ENCODE assay signal across 24 cellular contexts in genomic region chr21:31564439-31564838, GRCh38.
DNase-seq lines count a peak whose midpoint lies in the region; ATAC-seq and TF ChIP-seq lines count a peak whose summit lies in the region.
"Had no signal": no experiment of that assay in that cellular context is flagged by ENCODE, and none has a peak within 500 bp of the region (broad histone marks: within the 10 kb centered on the region; RNA-seq: fewer than 3 reads in every experiment).

No MANE protein-coding gene starts in this region.

- H3K4me1 ChIP-seq in HCT116 (ENCODE audit: control insufficient read depth in 1 of 2, insufficient read depth in 2 of 2, low read length in 2 of 2): peaks cover 0 to 18% of the 10 kb centered on the region in 2 experiments; a peak in 3 of 4 replicates

- H3K4me2 ChIP-seq in HCT116 (ENCODE audit: low read length): peak overlapping the region; percentile 48

- H3K27me3 Mint-ChIP-seq in T-helper 2 cell treated with Interferon-gamma antibody and Interleukin-4, amounts not matched to agents 5 μg/mL and 100 μg/mL, for 36 hours (ENCODE audit: low read depth): peaks cover 13% of the 10 kb centered on the region
- H3K27me3 Mint-ChIP-seq: CD4-positive, alpha-beta memory T cell; IgD-negative memory B cell had no signal

- no peak overlapping the region for H3K4me3 ChIP-seq in HCT116 (replicated peaks in 1 of 2; ENCODE audit: low read depth in 1 of 2, low read length in 2 of 2)
- H3K4me3 ChIP-seq in fibroblast of mammary gland (ENCODE audit: control insufficient read depth, low read depth, low read length): no peak overlapping the region
- H3K4me3 ChIP-seq in retinal pigment epithelial cell (ENCODE audit: low read length): no peak overlapping the region
- H3K4me3 ChIP-seq: SJSA1, skin epidermis had no signal

- peaks cover 8% of the 10 kb centered on the region for H3K4me1 Mint-ChIP-seq in T-helper 2 cell treated with Interferon-gamma antibody and Interleukin-4, amounts not matched to agents 5 μg/mL and 100 μg/mL, for 36 hours (ENCODE audit: low read depth)

- no peaks in the 10 kb centered on the region for H3K9me3 ChIP-seq in HCT116 (ENCODE audit: control insufficient read depth in 1 of 2, insufficient read depth in 1 of 2, low read depth in 1 of 2, low read length in 2 of 2)
- H3K9me3 ChIP-seq: SJSA1 had no signal

- H3K79me2 ChIP-seq in HCT116 (ENCODE audit: insufficient read depth, low read length): no peaks in the 10 kb centered on the region

- ATAC-seq in HCT116: peak; percentile 19; the same call in 1 of the 2 replicates
- ATAC-seq: left lobe of liver; natural killer cell treated with Interleukin-12 subunit alpha and Interleukin-12 subunit beta and Interleukin-15 and Interleukin-18, amount 100 ng/mL, for 72 hours had no signal

- no peak overlapping the region for H3K9ac ChIP-seq in HCT116 (ENCODE audit: low read length)

- H2AFZ ChIP-seq in HCT116 (ENCODE audit: low read depth, low read length, poor library complexity, severe bottlenecking): no peak overlapping the region

- BruUV-seq in HCT116 (replicated peaks; lab: Mats Ljungman, UMichigan): no TSS peak

- H3K27me3 ChIP-seq in HCT116 (ENCODE audit: insufficient read depth, low read length): no peaks in the 10 kb centered on the region
- H3K27me3 ChIP-seq: SJSA1 had no signal

- no peak for TF ChIP-seq RAD21 in HCT116 (IDR thresholded peaks at IDR 0.05; ENCODE audit: low read depth)

- H4K20me1 ChIP-seq in HCT116 (ENCODE audit: insufficient read depth): no peaks in the 10 kb centered on the region

- no peak overlapping the region for H3K4me3 Mint-ChIP-seq in T-helper 2 cell treated with Interferon-gamma antibody and Interleukin-4, amounts not matched to agents 5 μg/mL and 100 μg/mL, for 36 hours
- H3K4me3 Mint-ChIP-seq: activated CD4-positive, alpha-beta memory T cell treated with anti-CD3 and anti-CD28 coated beads, Interleukin-2, amount 10 ng/mL, durations not matched to agents 7 days and 5 days; CD4-positive, alpha-beta memory T cell; IgD-negative memory B cell; mesothelial cell of epicardium; natural killer cell treated with Interleukin-12 subunit alpha and Interleukin-12 subunit beta and Interleukin-15 and Interleukin-18, amount 100 ng/mL, for 72 hours had no signal

- no peaks in the 10 kb centered on the region for H3K9me3 Mint-ChIP-seq in T-helper 2 cell treated with Interferon-gamma antibody and Interleukin-4, amounts not matched to agents 5 μg/mL and 100 μg/mL, for 36 hours
- H3K9me3 Mint-ChIP-seq: activated CD4-positive, alpha-beta memory T cell treated with anti-CD3 and anti-CD28 coated beads, Interleukin-2, amount 10 ng/mL, durations not matched to agents 7 days and 5 days; mesothelial cell of epicardium; natural killer cell treated with Interleukin-12 subunit alpha and Interleukin-12 subunit beta and Interleukin-15 and Interleukin-18, amount 100 ng/mL, for 72 hours had no signal

- no peak overlapping the region for H3K27ac Mint-ChIP-seq in T-helper 2 cell treated with Interferon-gamma antibody and Interleukin-4, amounts not matched to agents 5 μg/mL and 100 μg/mL, for 36 hours
- H3K27ac Mint-ChIP-seq: activated CD4-positive, alpha-beta memory T cell treated with anti-CD3 and anti-CD28 coated beads, Interleukin-2, amount 10 ng/mL, durations not matched to agents 7 days and 5 days; CD4-positive, alpha-beta memory T cell; IgD-negative memory B cell; mesothelial cell of epicardium; natural killer cell treated with Interleukin-12 subunit alpha and Interleukin-12 subunit beta and Interleukin-15 and Interleukin-18, amount 100 ng/mL, for 72 hours had no signal

- H3K36me3 Mint-ChIP-seq in T-helper 2 cell treated with Interferon-gamma antibody and Interleukin-4, amounts not matched to agents 5 μg/mL and 100 μg/mL, for 36 hours (ENCODE audit: low read depth): no peaks in the 10 kb centered on the region
- H3K36me3 Mint-ChIP-seq: CD4-positive, alpha-beta memory T cell; natural killer cell treated with Interleukin-12 subunit alpha and Interleukin-12 subunit beta and Interleukin-15 and Interleukin-18, amount 100 ng/mL, for 72 hours had no signal

- POLR2A ChIA-PET in HCT116 (lab: Charles Lee): no interaction called here
- POLR2A ChIA-PET in RWPE1 (lab: Yijun Ruan, JAX; ENCODE audit: low non-redundant PET): no interaction called here

- no peak for TF ChIP-seq POLR2A in HCT116 (IDR thresholded peaks at IDR 0.05; ENCODE audit: borderline replicate concordance, extremely low read depth, insufficient read depth, insufficient read length)

- CTCF ChIA-PET in HCT116 (lab: Charles Lee) (interaction anchor here (0.7 kb wide), 1 partner anchor 16 kb away, joined by 3 read pairs; no protein-coding TSS in a partner anchor), RWPE1 (lab: Yijun Ruan, JAX) (interaction anchor here (0.6 kb wide), 1 partner anchor 1100 kb away, joined by 3 read pairs; no protein-coding TSS in a partner anchor)

- DNase-seq in HCT116 (ENCODE audit: low read depth, low spot score) (no peak), RWPE1 (ENCODE audit: low spot score) (peak; percentile 11), fibroblast of mammary gland (ENCODE audit: low read depth) (peak; percentile 15), retinal pigment epithelial cell (ENCODE audit: low read depth) (peak; percentile 79), NCI-H446 treated with DMSO at 0.1 percent for 48 hours (lab: John Stamatoyannopoulos, UW) (no peak), HT-29 (ENCODE audit: low spot score) (no peak)
- DNase-seq in T-helper 2 cell treated with Interferon-gamma antibody and Interleukin-4, amounts not matched to agents 5 μg/mL and 100 μg/mL, for 36 hours (ENCODE audit: low spot score): no peak
- DNase-seq: activated CD4-positive, alpha-beta memory T cell treated with anti-CD3 and anti-CD28 coated beads, Interleukin-2, amount 10 ng/mL, durations not matched to agents 7 days and 5 days; activated T-cell treated with anti-CD3 and anti-CD28 coated beads for 4 hours; anterior cingulate cortex; CD4-positive, alpha-beta memory T cell; effector CD4-positive, alpha-beta T cell; H7; MM.1S; NCI-H1436 treated with DMSO at 0.1 percent for 48 hours; NCI-H2227 treated with DMSO at 0.1 percent for 48 hours; NCI-H82; stimulated activated naive CD4-positive, alpha-beta T cell had no signal

- RAD21 ChIA-PET in HCT116 (lab: Charles Lee; ENCODE audit: low non-redundant PET in 1 of 2, low total read pairs in 2 of 2, uncharacterized antibody in 2 of 2, unreplicated experiment in 2 of 2): no interaction called here

- TF ChIP-seq CTCF in HCT116 (IDR thresholded peaks at IDR 0.05 in 2 of 3, conservative IDR thresholded peaks at IDR 0.05 in 1 of 3; ENCODE audit: borderline replicate concordance in 1 of 3, insufficient read depth in 1 of 3, low read depth in 2 of 3, low read length in 2 of 3): no peak
- TF ChIP-seq CTCF in RWPE1 (conservative IDR thresholded peaks at IDR 0.05; ENCODE audit: low read depth): no peak
- TF ChIP-seq CTCF in fibroblast of mammary gland (conservative IDR thresholded peaks at IDR 0.05; ENCODE audit: control insufficient read depth, insufficient read depth, low read depth, low read length): no peak
- TF ChIP-seq CTCF in retinal pigment epithelial cell (conservative IDR thresholded peaks at IDR 0.05; ENCODE audit: low read depth, low read length): no peak

- H3K27ac ChIP-seq in HCT116 (ENCODE audit: low read depth, low read length): no peak overlapping the region
- H3K27ac ChIP-seq in RWPE1: no peak overlapping the region
- H3K27ac ChIP-seq: SJSA1, skin epidermis had no signal

- H3K9me2 ChIP-seq in HCT116 (ENCODE audit: insufficient read depth): no peaks in the 10 kb centered on the region

- intact Hi-C loops in HCT116 (cut with micrococcal nuclease): no loop called here

- no peaks in the 10 kb centered on the region for H3K36me3 ChIP-seq in HCT116 (ENCODE audit: control insufficient read depth in 1 of 2, insufficient read depth in 2 of 2, low read length in 2 of 2)
- H3K36me3 ChIP-seq: SJSA1 had no signal

TF ChIP-seq in HCT116, 20 proteins besides CTCF, POLR2A, EP300 and RAD21 (continues in another document):
- TF ChIP-seq SRF (IDR thresholded peaks at IDR 0.05; ENCODE audit: low read depth): no peak
- no peak for TF ChIP-seq EZH2phosphoT487 (IDR thresholded peaks at IDR 0.05; ENCODE audit: borderline replicate concordance)
- TF ChIP-seq ZBTB33 (IDR thresholded peaks at IDR 0.05; ENCODE audit: extremely low read depth, insufficient replicate concordance, low read length): no peak
- TF ChIP-seq ZNF274 (IDR thresholded peaks at IDR 0.05; ENCODE audit: low read depth, low read length): no peak
- TF ChIP-seq ZFX (IDR thresholded peaks at IDR 0.05): no peak
- no peak for TF ChIP-seq MAX (IDR thresholded peaks at IDR 0.05)
- no peak for TF ChIP-seq ATF3 (IDR thresholded peaks at IDR 0.05)
- no peak for TF ChIP-seq JUND (IDR thresholded peaks at IDR 0.05)

Comparison
In these comparisons a context has a peak if more than half of its experiments do, and no peak if none do; other contexts are left out.
1. DNase-seq: peak in RWPE1 (single experiment), fibroblast of mammary gland (single experiment) and retinal pigment epithelial cell (single experiment); none in HCT116 (single experiment), NCI-H446 treated with DMSO at 0.1 percent for 48 hours (single experiment), HT-29 (single experiment) and T-helper 2 cell treated with Interferon-gamma antibody and Interleukin-4, amounts not matched to agents 5 μg/mL and 100 μg/mL, for 36 hours (single experiment).